17 cellular contexts compared by ENCODE assay signal in genomic region chr10:59868974-59869940, GRCh38. TPM values are rescaled to one million over a fixed set of nuclear protein-coding genes. Genes with fewer than 3 reads are reported as not detected.
DNase-seq lines count a peak whose midpoint lies in the region; ATAC-seq and TF ChIP-seq lines count a peak whose summit lies in the region.
"Had no signal": no experiment of that assay in that cellular context is flagged by ENCODE, and none has a peak within 500 bp of the region (broad histone marks: within the 10 kb centered on the region; RNA-seq: fewer than 3 reads in every experiment).

No MANE protein-coding gene starts in this region.

- no peaks in the 10 kb centered on the region for H3K9me3 ChIP-seq in ascending aorta
- no peaks in the 10 kb centered on the region for H3K9me3 ChIP-seq in uterus

- DNase-seq in activated naive CD8-positive, alpha-beta T cell treated with anti-CD3 and anti-CD28 coated beads, Interleukin-2, amount 50 U/mL, for 24 hours, result no peak
- DNase-seq in activated naive CD8-positive, alpha-beta T cell treated with anti-CD3 and anti-CD28 coated beads for 36 hours, result no peak
- DNase-seq in ascending aorta (ENCODE audit: low spot score in 2 of 2), result no peak
- no peak for DNase-seq in memory B cell (ENCODE audit: low spot score in 2 of 2)
- DNase-seq in uterus, result no peak
- DNase-seq in dedifferentiated amniotic fluid mesenchymal stem cell (ENCODE audit: extremely low spot score), result no peak
- no peak for DNase-seq in cardiac septum (ENCODE audit: low spot score)
- DNase-seq: activated CD8-positive, alpha-beta memory T cell treated with anti-CD3 and anti-CD28 coated beads, Interleukin-2, amount 10 ng/mL, durations not matched to agents 7 days and 5 days; activated naive CD4-positive, alpha-beta T cell treated with anti-CD3 and anti-CD28 coated beads, Interleukin-2, amount 50 U/mL, for 16 hours; erythroblast; Right ventricle myocardium superior; stimulated activated naive CD4-positive, alpha-beta T cell treated with Interleukin-2 at 50 U/mL for 16 hours; T-cell had no signal

- TF ChIP-seq POLR2A in uterus (IDR thresholded peaks at IDR 0.05), result no peak

- H3K9me3 Mint-ChIP-seq in activated naive CD8-positive, alpha-beta T cell treated with anti-CD3 and anti-CD28 coated beads, Interleukin-2, amount 50 U/mL, for 24 hours, result no peaks in the 10 kb centered on the region
- no peaks in the 10 kb centered on the region for H3K9me3 Mint-ChIP-seq in activated naive CD8-positive, alpha-beta T cell treated with anti-CD3 and anti-CD28 coated beads for 36 hours
- no peaks in the 10 kb centered on the region for H3K9me3 Mint-ChIP-seq in memory B cell
- H3K9me3 Mint-ChIP-seq: brain, T-cell had no signal

- no peak for TF ChIP-seq CTCF in ascending aorta (IDR thresholded peaks at IDR 0.05)
- TF ChIP-seq CTCF in uterus (IDR thresholded peaks at IDR 0.05), result no peak

- H3K27ac ChIP-seq in ascending aorta (peak overlapping the region; percentile 66 to 84), uterus (peak overlapping the region; percentile 79 to 90)

- no peaks in the 10 kb centered on the region for H3K27me3 Mint-ChIP-seq in activated naive CD8-positive, alpha-beta T cell treated with anti-CD3 and anti-CD28 coated beads, Interleukin-2, amount 50 U/mL, for 24 hours
- H3K27me3 Mint-ChIP-seq in activated naive CD8-positive, alpha-beta T cell treated with anti-CD3 and anti-CD28 coated beads for 36 hours, result no peaks in the 10 kb centered on the region
- H3K27me3 Mint-ChIP-seq in memory B cell, result no peaks in the 10 kb centered on the region
- H3K27me3 Mint-ChIP-seq: activated CD8-positive, alpha-beta memory T cell treated with anti-CD3 and anti-CD28 coated beads, Interleukin-2, amount 10 ng/mL, durations not matched to agents 7 days and 5 days; brain; T-cell had no signal

- H3K4me3 ChIP-seq in ascending aorta (no peak overlapping the region), uterus (no peak overlapping the region)
- H3K4me3 ChIP-seq: dorsolateral prefrontal cortex had no signal

- H3K4me1 ChIP-seq in ascending aorta, result peaks cover 5 to 29% of the 10 kb centered on the region in 2 donors
- peaks cover 0 to 9% of the 10 kb centered on the region in 2 donors for H3K4me1 ChIP-seq in uterus

- H3K36me3 ChIP-seq in ascending aorta (no peaks in the 10 kb centered on the region), uterus (no peaks in the 10 kb centered on the region)

- H3K36me3 Mint-ChIP-seq in activated naive CD8-positive, alpha-beta T cell treated with anti-CD3 and anti-CD28 coated beads, Interleukin-2, amount 50 U/mL, for 24 hours (ENCODE audit: low read depth), result peaks cover 7% of the 10 kb centered on the region
- H3K36me3 Mint-ChIP-seq in activated naive CD8-positive, alpha-beta T cell treated with anti-CD3 and anti-CD28 coated beads for 36 hours, result peaks cover 14% of the 10 kb centered on the region
- H3K36me3 Mint-ChIP-seq in memory B cell, result no peaks in the 10 kb centered on the region
- H3K36me3 Mint-ChIP-seq: activated CD8-positive, alpha-beta memory T cell treated with anti-CD3 and anti-CD28 coated beads, Interleukin-2, amount 10 ng/mL, durations not matched to agents 7 days and 5 days; brain; T-cell had no signal

- ATAC-seq in activated naive CD8-positive, alpha-beta T cell treated with anti-CD3 and anti-CD28 coated beads, Interleukin-2, amount 50 U/mL, for 24 hours, result no peak
- ATAC-seq in memory B cell (ENCODE audit: low read depth), result no peak
- ATAC-seq in HG03095 (IDR thresholded peaks at IDR 0.05; ENCODE audit: unreplicated experiment), result no peak
- ATAC-seq: activated CD4-positive, CD25-positive, alpha-beta regulatory T cell treated with anti-CD3 and anti-CD28 coated beads, Interleukin-2, amount 50 U/mL, for 24 hours; activated CD8-positive, alpha-beta memory T cell treated with anti-CD3 and anti-CD28 coated beads, Interleukin-2, amount 10 ng/mL, durations not matched to agents 7 days and 5 days; T-cell had no signal

- peak overlapping the region; percentile 40 for H3K27ac Mint-ChIP-seq in activated naive CD8-positive, alpha-beta T cell treated with anti-CD3 and anti-CD28 coated beads, Interleukin-2, amount 50 U/mL, for 24 hours
- no peak overlapping the region for H3K27ac Mint-ChIP-seq in activated naive CD8-positive, alpha-beta T cell treated with anti-CD3 and anti-CD28 coated beads for 36 hours
- peak overlapping the region; percentile 70 for H3K27ac Mint-ChIP-seq in memory B cell
- H3K27ac Mint-ChIP-seq: activated CD8-positive, alpha-beta memory T cell treated with anti-CD3 and anti-CD28 coated beads, Interleukin-2, amount 10 ng/mL, durations not matched to agents 7 days and 5 days had no signal

- H3K4me1 Mint-ChIP-seq in activated naive CD8-positive, alpha-beta T cell treated with anti-CD3 and anti-CD28 coated beads, Interleukin-2, amount 50 U/mL, for 24 hours, result peaks cover 85% of the 10 kb centered on the region
- H3K4me1 Mint-ChIP-seq in activated naive CD8-positive, alpha-beta T cell treated with anti-CD3 and anti-CD28 coated beads for 36 hours, result peaks cover 80% of the 10 kb centered on the region
- H3K4me1 Mint-ChIP-seq in memory B cell, result peaks cover 64% of the 10 kb centered on the region

- intact Hi-C loops in ascending aorta (cut with DNase I) (no loop called here), uterus (cut with DNase I; ENCODE audit: low total_unique reads) (no loop called here), cardiac septum (cut with DNase I) (loop anchor here (10.0 kb wide), 1 partner anchor 166 kb away; no protein-coding TSS in a partner anchor)

- H3K27me3 ChIP-seq in ascending aorta (no peaks in the 10 kb centered on the region), uterus (no peaks in the 10 kb centered on the region)
- H3K27me3 ChIP-seq: dorsolateral prefrontal cortex had no signal

- H3K4me3 Mint-ChIP-seq in activated naive CD8-positive, alpha-beta T cell treated with anti-CD3 and anti-CD28 coated beads, Interleukin-2, amount 50 U/mL, for 24 hours, result no peak overlapping the region
- H3K4me3 Mint-ChIP-seq in activated naive CD8-positive, alpha-beta T cell treated with anti-CD3 and anti-CD28 coated beads for 36 hours, result no peak overlapping the region
- no peak overlapping the region for H3K4me3 Mint-ChIP-seq in memory B cell
- H3K4me3 Mint-ChIP-seq: activated CD8-positive, alpha-beta memory T cell treated with anti-CD3 and anti-CD28 coated beads, Interleukin-2, amount 10 ng/mL, durations not matched to agents 7 days and 5 days; brain; T-cell had no signal

RNA-seq across cellular contexts. Expression of gene CCDC6, which starts 37.1 kb away (rescaled TPM):
- 10 to 100 TPM; 45.5 to 47.5 TPM for total RNA-seq in activated naive CD8-positive, alpha-beta T cell treated with anti-CD3 and anti-CD28 coated beads for 36 hours
- 21.1 TPM for total RNA-seq in ascending aorta
- 10 to 100 TPM; 53.2 to 72.4 (median 66.4) TPM for total RNA-seq in uterus
- 20.0 TPM for total RNA-seq in cardiac septum
